In genomic region chr17:58330544-58330996, GRCh38 we compare ENCODE assay signal across 1 cellular context.
TF ChIP-seq lines count a peak whose summit lies in the region.

No MANE protein-coding gene starts in this region.

TF ChIP-seq in GM12878, 131 proteins besides CTCF, POLR2A, EP300 and RAD21:
- TF ChIP-seq SMC3 (IDR thresholded peaks at IDR 0.05; ENCODE audit: borderline replicate concordance, low read length) = 0 out of 2 replicates have a peak, but pooled peaks have one; percentile 1
- TF ChIP-seq MYB (IDR thresholded peaks at IDR 0.05; ENCODE audit: borderline replicate concordance, low read depth, low read length) = 0 out of 2 replicates have a peak, but pooled peaks have one; percentile 2
- 0 out of 3 replicates have a peak, but pooled peaks of 1 of the 2 experiments have one; percentile 3 for TF ChIP-seq EGR1 (IDR thresholded peaks at IDR 0.05; ENCODE audit: borderline replicate concordance in 1 of 2, low read depth in 2 of 2, low read length in 2 of 2)
- 0 out of 2 replicates have a peak, but pooled peaks have one; percentile 17 for TF ChIP-seq PRDM15 (CRISPR knock-in tag; IDR thresholded peaks at IDR 0.05)
- no peak for TF ChIP-seq YBX1 (IDR thresholded peaks at IDR 0.05)
- TF ChIP-seq KLF5 (IDR thresholded peaks at IDR 0.05; ENCODE audit: partially characterized antibody) = no peak
- TF ChIP-seq HDGF (IDR thresholded peaks at IDR 0.05) = 0 out of 2 replicates have a peak, but pooled peaks have one; percentile 44
- TF ChIP-seq TAF1 (IDR thresholded peaks at IDR 0.05; ENCODE audit: borderline replicate concordance, low read depth, low read length) = peak; percentile 6; the same call in 1 of the 2 replicates
- TF ChIP-seq POLR2AphosphoS5 (IDR thresholded peaks at IDR 0.05; ENCODE audit: low read length) = peak; percentile 94
- TF ChIP-seq MEF2A (IDR thresholded peaks at IDR 0.05; ENCODE audit: insufficient read depth, low read depth, low read length) = no peak
- no peak for TF ChIP-seq IRF3 (IDR thresholded peaks at IDR 0.05)
- 0 out of 2 replicates have a peak, but pooled peaks have one; percentile 12 for TF ChIP-seq CHD1 (IDR thresholded peaks at IDR 0.05; ENCODE audit: low read depth, low read length)
- peak; percentile 90; the same call in 1 of the 2 replicates for TF ChIP-seq WRNIP1 (IDR thresholded peaks at IDR 0.05; ENCODE audit: borderline replicate concordance, low read depth, low read length)
- TF ChIP-seq TCF3 (IDR thresholded peaks at IDR 0.05; ENCODE audit: borderline replicate concordance, insufficient read depth, low read depth, low read length) = peak; percentile 65; the same call in 1 of the 2 replicates
- peak; percentile 87 for TF ChIP-seq MLLT1 (IDR thresholded peaks at IDR 0.05)
- TF ChIP-seq GATAD2B (conservative IDR thresholded peaks at IDR 0.05; ENCODE audit: low read depth) = no peak
- TF ChIP-seq BHLHE40 (IDR thresholded peaks at IDR 0.05; ENCODE audit: borderline replicate concordance in 1 of 2, low read depth in 2 of 2, low read length in 1 of 2) = no peak
- TF ChIP-seq TBL1XR1 (IDR thresholded peaks at IDR 0.05; ENCODE audit: low read depth, low read length) = no peak; the same call in 1 of the 2 replicates
TF ChIP-seq in GM12878: peak in this region for 11.
